Comparison of ENCODE assay signal across 8 cellular contexts in genomic region chr11:63871962-63872832, GRCh38. TPM values are rescaled to one million over a fixed set of nuclear protein-coding genes. Genes with fewer than 3 reads are reported as not detected.
DNase-seq lines count a peak whose midpoint lies in the region; ATAC-seq, FAIRE-seq and TF ChIP-seq lines count a peak whose summit lies in the region.

No MANE protein-coding gene starts in this region.

- FAIRE-seq in D721Med (lab: Jason Lieb, UNC) (no peak), frontal cortex (lab: Jason Lieb, UNC) (no peak)

- H3K36me3 ChIP-seq in neutrophil = peaks cover 5% of the 10 kb centered on the region

- peak; percentile 88 for ATAC-seq in HG03159 (IDR thresholded peaks at IDR 0.05; ENCODE audit: unreplicated experiment)

- peak overlapping the region; percentile 84 for H3K27ac ChIP-seq in neutrophil

- peak; percentile 44 for DNase-seq in D721Med (ENCODE audit: insufficient read length, low spot score)
- DNase-seq in GM19238 (ENCODE audit: insufficient read length, low spot score) = peak; percentile 67
- DNase-seq in NCI-H774 (lab: John Stamatoyannopoulos, UW) = peak; percentile 66
- DNase-seq in activated effector memory CD4-positive, alpha-beta T cell treated with anti-CD3 and anti-CD28 coated beads, Interleukin-2, amount 50 U/mL, for 16 hours = peak; percentile 66
- DNase-seq in frontal cortex (ENCODE audit: low spot score in 2 of 2) = peak; percentile 58 to 73
- DNase-seq in NCI-H1930 (lab: John Stamatoyannopoulos, UW) = no peak

- no peaks in the 10 kb centered on the region for H3K27me3 ChIP-seq in neutrophil

- TF ChIP-seq CTCF in D721Med (IDR thresholded peaks at IDR 0.05; ENCODE audit: insufficient read depth, missing control alignments) (peak; percentile 28), neutrophil (IDR thresholded peaks at IDR 0.05) (peak; percentile 99)

- H3K4me1 ChIP-seq in neutrophil (ENCODE audit: control insufficient read depth in 1 of 2, insufficient read depth in 1 of 2, low read depth in 1 of 2, low read length in 1 of 2) = peaks cover 75 to 82% of the 10 kb centered on the region in 2 experiments

- peak overlapping the region; percentile 47 to 57 for H3K4me3 ChIP-seq in neutrophil (ENCODE audit: low read depth in 1 of 2, low read length in 1 of 2)

- H3K9me3 ChIP-seq in neutrophil = no peaks in the 10 kb centered on the region

RNA-seq across cellular contexts. Expression of gene MARK2, which starts 33.3 kb away (rescaled TPM):
- 11.8 TPM for total RNA-seq in frontal cortex

RNA-seq across cellular contexts. Expression of gene RCOR2, which starts 44.8 kb away (rescaled TPM):
- 14.3 TPM for total RNA-seq in frontal cortex

RNA-seq across cellular contexts. Expression of gene SPINDOC, which starts 58.9 kb away (rescaled TPM):
- total RNA-seq in frontal cortex = 13.0 TPM

Comparison
In these comparisons a context has a peak if more than half of its experiments do, and no peak if none do; other contexts are left out.
1. DNase-seq: peak in D721Med (single experiment), GM19238 (single experiment), NCI-H774 (single experiment), activated effector memory CD4-positive, alpha-beta T cell treated with anti-CD3 and anti-CD28 coated beads, Interleukin-2, amount 50 U/mL, for 16 hours (single experiment) and frontal cortex (2 of 2); none in NCI-H1930 (0 of 2).